32 cellular contexts compared by ENCODE assay signal in genomic region chr9:114259800-114260523, GRCh38.
DNase-seq lines count a peak whose midpoint lies in the region; ATAC-seq, FAIRE-seq and TF ChIP-seq lines count a peak whose summit lies in the region.
"Had no signal": no experiment of that assay in that cellular context is flagged by ENCODE, and none has a peak within 500 bp of the region (broad histone marks: within the 10 kb centered on the region; RNA-seq: fewer than 3 reads in every experiment).

No MANE protein-coding gene starts in this region.

- POLR2A ChIA-PET in HepG2 (lab: Yijun Ruan, JAX): no interaction called here

- H2AFZ ChIP-seq in HepG2 (ENCODE audit: low read length): no peak overlapping the region

- no peaks in the 10 kb centered on the region for H3K27me3 ChIP-seq in HepG2 (ENCODE audit: control insufficient read depth in 1 of 2, insufficient read depth in 2 of 2, low read length in 2 of 2)
- H3K27me3 ChIP-seq in right lobe of liver: no peaks in the 10 kb centered on the region
- H3K27me3 ChIP-seq: uterus had no signal

- no peak for DNase-seq in HepG2 (ENCODE audit: low spot score)
- DNase-seq in right lobe of liver: no peak
- DNase-seq in NCI-H524 treated with DMSO at 0.1 percent for 48 hours (lab: John Stamatoyannopoulos, UW): peak; percentile 98
- peak; percentile 38 to 83 for DNase-seq in cerebellar nuclear complex (lab: John Stamatoyannopoulos, UW)
- DNase-seq in OCI-M1 (lab: John Stamatoyannopoulos, UW): no peak
- DNase-seq in AG20443 (ENCODE audit: low spot score): no peak
- no peak for DNase-seq in NCI-H1048 (lab: John Stamatoyannopoulos, UW)
- DNase-seq: activated CD4-positive, alpha-beta T cell treated with anti-CD3 and anti-CD28 coated beads for 4 hours; activated CD8-positive, alpha-beta memory T cell treated with anti-CD3 and anti-CD28 coated beads for 24 hours; activated effector memory CD4-positive, alpha-beta T cell treated with anti-CD3 and anti-CD28 coated beads, Interleukin-2, amount 50 U/mL, for 16 hours; activated T-cell treated with anti-CD3 and anti-CD28 coated beads, Interleukin-2, amount 50 U/mL, for 1 hour; CD8-positive, alpha-beta memory T cell; central memory CD4-positive, alpha-beta T cell; DMS79; H9; IMR-90; left ventricle myocardium superior; midbrain; naive thymus-derived CD4-positive, alpha-beta T cell; NCI-H1105 treated with DMSO at 0.1 percent for 48 hours; NCI-H748 treated with DMSO at 0.1 percent for 48 hours; occipital lobe; T-helper 17 cell; uterus had no signal

- CTCF ChIA-PET in HepG2 (lab: Yijun Ruan, JAX; ENCODE audit: low intra/inter-chr PET ratio, low total read pairs): no interaction called here

- TF ChIP-seq CTCF in HepG2 (CRISPR knock-in tag; IDR thresholded peaks at IDR 0.05) (no peak), right lobe of liver (IDR thresholded peaks at IDR 0.05) (no peak)

- no peaks in the 10 kb centered on the region for H4K20me1 ChIP-seq in HepG2 (ENCODE audit: insufficient read depth, low read length)

- H3K4me3 ChIP-seq in HepG2 (replicated peaks in 1 of 3; ENCODE audit: insufficient read depth in 1 of 3, low read depth in 2 of 3, low read length in 3 of 3) (no peak overlapping the region), right lobe of liver (no peak overlapping the region)
- H3K4me3 ChIP-seq: A549, dorsolateral prefrontal cortex, SK-N-MC, skin epidermis, thoracic aorta, uterus had no signal

- in situ Hi-C loops in HepG2 (cut with HindIII; ENCODE audit: extremely low pct_ligation_motif_present, low pct_unique_long_range_greater_than_20kb): no loop called here

- WGBS in HepG2 (ENCODE audit: low lambda C conversion rate): 96% methylated on average over 9 of the region's 15 CpGs
- WGBS in right lobe of liver (ENCODE audit: insufficient coverage, low coverage, low lambda C conversion rate, missing lambda C conversion rate): 69% methylated on average over 4 of the region's 15 CpGs

- H3K27ac ChIP-seq in HepG2 (ENCODE audit: extremely low read length, insufficient read depth, low read length) (no peak overlapping the region), right lobe of liver (no peak overlapping the region)
- H3K27ac ChIP-seq: A549, dorsolateral prefrontal cortex, SK-N-MC, skin epidermis, thoracic aorta, uterus had no signal

- no peak overlapping the region for H3K4me2 ChIP-seq in HepG2 (ENCODE audit: low read depth, low read length)
- H3K4me2 ChIP-seq: A549 had no signal

- no peak for FAIRE-seq in HepG2 (lab: Jason Lieb, UNC)
- FAIRE-seq: A549, GM18507, islet of Langerhans had no signal

- TF ChIP-seq POLR2A in HepG2 (IDR thresholded peaks at IDR 0.05; ENCODE audit: insufficient read depth in 1 of 2, low read depth in 2 of 2, low read length in 2 of 2) (no peak), right lobe of liver (IDR thresholded peaks at IDR 0.05) (no peak)

- no peak for ATAC-seq in HepG2
- ATAC-seq in right lobe of liver: no peak
- ATAC-seq in HG02840 (IDR thresholded peaks at IDR 0.05; ENCODE audit: low FRiP score, unreplicated experiment): no peak
- ATAC-seq: A549; left ventricle myocardium superior; naive thymus-derived CD4-positive, alpha-beta T cell; T-helper 17 cell had no signal

- BruUV-seq in HepG2 (replicated peaks; lab: Mats Ljungman, UMichigan): no TSS peak

- H3K4me1 ChIP-seq in HepG2 (ENCODE audit: insufficient read depth, low read length) (no peaks in the 10 kb centered on the region), right lobe of liver (no peaks in the 10 kb centered on the region)
- H3K4me1 ChIP-seq: A549, uterus had no signal

- peaks cover 17 to 85% of the 10 kb centered on the region in 2 experiments for H3K36me3 ChIP-seq in HepG2 (replicated peaks in 1 of 2; ENCODE audit: control insufficient read depth in 1 of 2, insufficient read depth in 2 of 2, low read length in 2 of 2)
- H3K36me3 ChIP-seq in right lobe of liver: no peaks in the 10 kb centered on the region
- H3K36me3 ChIP-seq: uterus had no signal

- no peaks in the 10 kb centered on the region for H3K9me3 ChIP-seq in HepG2 (ENCODE audit: low read length)
- no peaks in the 10 kb centered on the region for H3K9me3 ChIP-seq in right lobe of liver
- H3K9me3 ChIP-seq: A549, thoracic aorta, uterus had no signal

- TF ChIP-seq RAD21 in HepG2 (CRISPR knock-in tag; IDR thresholded peaks at IDR 0.05): no peak

- H3K9ac ChIP-seq in HepG2 (ENCODE audit: insufficient read depth, low read depth, low read length): no peak overlapping the region

- intact Hi-C loops in HepG2 (cut with micrococcal nuclease; ENCODE audit: unreplicated experiment) (no loop called here), right lobe of liver (cut with DNase I) (no loop called here)

- no peak for TF ChIP-seq EP300 in HepG2 (IDR thresholded peaks at IDR 0.05; ENCODE audit: low read depth in 2 of 2, low read length in 2 of 2)
- TF ChIP-seq EP300 in HepG2 (CRISPR knock-in tag; IDR thresholded peaks at IDR 0.05; ENCODE audit: borderline replicate concordance): no peak

- H3K79me2 ChIP-seq in HepG2 (ENCODE audit: insufficient read depth, low read length): no peaks in the 10 kb centered on the region

TF ChIP-seq in HepG2, 621 proteins besides CTCF, POLR2A, EP300 and RAD21:
- TF ChIP-seq ZNF780A (CRISPR knock-in tag; IDR thresholded peaks at IDR 0.05) (no peak), RBM22 (optimal IDR thresholded peaks at IDR 0.05; ENCODE audit: low read length) (peak; percentile 54), AGO2 (optimal IDR thresholded peaks at IDR 0.05; ENCODE audit: low read depth, low read length) (peak; percentile 79)
TF ChIP-seq in HepG2: peak in this region for 2.

Comparison
In these comparisons a context has a peak if more than half of its experiments do, and no peak if none do; other contexts are left out.
1. DNase-seq: peak in NCI-H524 treated with DMSO at 0.1 percent for 48 hours (single experiment) and cerebellar nuclear complex (2 of 2); none in HepG2 (single experiment), right lobe of liver (0 of 3), OCI-M1 (single experiment), AG20443 (single experiment) and NCI-H1048 (single experiment).